9 cellular contexts compared by ENCODE assay signal in genomic region chr14:106044949-106045596, GRCh38.
DNase-seq lines count a peak whose midpoint lies in the region; ATAC-seq and TF ChIP-seq lines count a peak whose summit lies in the region.
"Had no signal": no experiment of that assay in that cellular context is flagged by ENCODE, and none has a peak within 500 bp of the region (broad histone marks: within the 10 kb centered on the region; RNA-seq: fewer than 3 reads in every experiment).

No MANE protein-coding gene starts in this region.

- no peaks in the 10 kb centered on the region for H3K4me1 Mint-ChIP-seq in activated CD8-positive, alpha-beta T cell treated with anti-CD3 and anti-CD28 coated beads for 36 hours (ENCODE audit: low read depth)

- intact Hi-C loops in activated CD8-positive, alpha-beta T cell treated with anti-CD3 and anti-CD28 coated beads for 36 hours (cut with micrococcal nuclease): no loop called here
- intact Hi-C loops in left cardiac atrium (cut with DNase I): no loop called here

- no peaks in the 10 kb centered on the region for H3K36me3 Mint-ChIP-seq in activated CD8-positive, alpha-beta T cell treated with anti-CD3 and anti-CD28 coated beads for 36 hours (ENCODE audit: low read depth)

- peaks cover 4% of the 10 kb centered on the region for H3K27me3 Mint-ChIP-seq in activated CD8-positive, alpha-beta T cell treated with anti-CD3 and anti-CD28 coated beads for 36 hours
- H3K27me3 Mint-ChIP-seq: dendritic cell treated with granulocyte-macrophage colony-stimulating factor and Interleukin-4, amounts not matched to agents 40 ng/mL and 50 ng/mL, for 4 days had no signal

- DNase-seq in NCI-H524 (lab: John Stamatoyannopoulos, UW) (peak; percentile 44 to 64), NCI-H524 treated with DMSO at 0.1 percent for 48 hours (lab: John Stamatoyannopoulos, UW) (no peak), NCI-H1694 (lab: John Stamatoyannopoulos, UW) (peak; percentile 69), left cardiac atrium (peak; percentile 33), GOT3 (lab: John Stamatoyannopoulos, UW) (no peak)
- peak; percentile 97 for DNase-seq in activated CD8-positive, alpha-beta T cell treated with anti-CD3 and anti-CD28 coated beads for 36 hours
- peak; percentile 82 to 90 for DNase-seq in stimulated activated CD8-positive, alpha-beta memory T cell treated with anti-CD3 and anti-CD28 coated beads, Interleukin-2, amount 100 ng/mL, for 48 hours (ENCODE audit: low read depth in 2 of 2)

- POLR2A ChIA-PET in activated CD8-positive, alpha-beta T cell treated with anti-CD3 and anti-CD28 coated beads for 36 hours (lab: Charles Lee): no interaction called here

- CTCF ChIA-PET in activated CD8-positive, alpha-beta T cell treated with anti-CD3 and anti-CD28 coated beads for 36 hours (lab: Charles Lee): interaction anchor here (0.6 to 3.3 kb wide), 28 partner anchors 8 to 720 kb away, joined by 3 to 25 read pairs (median 4); no protein-coding TSS in a partner anchor

- H3K9me3 Mint-ChIP-seq in activated CD8-positive, alpha-beta T cell treated with anti-CD3 and anti-CD28 coated beads for 36 hours: no peaks in the 10 kb centered on the region
- H3K9me3 Mint-ChIP-seq: dendritic cell treated with granulocyte-macrophage colony-stimulating factor and Interleukin-4, amounts not matched to agents 40 ng/mL and 50 ng/mL, for 4 days had no signal

- ATAC-seq in activated CD8-positive, alpha-beta T cell treated with anti-CD3 and anti-CD28 coated beads for 36 hours: peak; percentile 100
- peak in 1 of 2 donors; percentile 38 for ATAC-seq in left cardiac atrium
- ATAC-seq in HG02870 (IDR thresholded peaks at IDR 0.05; ENCODE audit: unreplicated experiment): no peak

- no peak overlapping the region for H3K4me3 Mint-ChIP-seq in activated CD8-positive, alpha-beta T cell treated with anti-CD3 and anti-CD28 coated beads for 36 hours
- H3K4me3 Mint-ChIP-seq: dendritic cell treated with granulocyte-macrophage colony-stimulating factor and Interleukin-4, amounts not matched to agents 40 ng/mL and 50 ng/mL, for 4 days had no signal

- H3K27ac Mint-ChIP-seq in activated CD8-positive, alpha-beta T cell treated with anti-CD3 and anti-CD28 coated beads for 36 hours: no peak overlapping the region
- H3K27ac Mint-ChIP-seq: dendritic cell treated with granulocyte-macrophage colony-stimulating factor and Interleukin-4, amounts not matched to agents 40 ng/mL and 50 ng/mL, for 4 days had no signal

- peak; percentile 89 for TF ChIP-seq CTCF in activated CD8-positive, alpha-beta T cell treated with anti-CD3 and anti-CD28 coated beads for 36 hours (IDR thresholded peaks at IDR 0.05)

Comparison
In these comparisons a context has a peak if more than half of its experiments do, and no peak if none do; other contexts are left out.
1. DNase-seq: peak in NCI-H524 (2 of 2), NCI-H1694 (single experiment), activated CD8-positive, alpha-beta T cell treated with anti-CD3 and anti-CD28 coated beads for 36 hours (single experiment), left cardiac atrium (single experiment) and stimulated activated CD8-positive, alpha-beta memory T cell treated with anti-CD3 and anti-CD28 coated beads, Interleukin-2, amount 100 ng/mL, for 48 hours (2 of 2); none in NCI-H524 treated with DMSO at 0.1 percent for 48 hours (single experiment) and GOT3 (single experiment).